In genomic region chr19:4456566-4456842, GRCh38 we compare ENCODE assay signal across 8 cellular contexts. TPM values are rescaled to one million over a fixed set of nuclear protein-coding genes. Genes with fewer than 3 reads are reported as not detected.
DNase-seq lines count a peak whose midpoint lies in the region; ATAC-seq and TF ChIP-seq lines count a peak whose summit lies in the region.

No MANE protein-coding gene starts in this region.

- peak; percentile 54 for DNase-seq in AG20443 (ENCODE audit: low spot score)
- DNase-seq in H7 = no peak
- DNase-seq in SK-N-SH = peak; percentile 55
- DNase-seq in endodermal cell = peak; percentile 70
- no peak for DNase-seq in aorta
- no peak for DNase-seq in activated CD4-positive, alpha-beta T cell treated with anti-CD3 and anti-CD28 coated beads for 48 hours

- H3K9me3 ChIP-seq in SK-N-SH (no peaks in the 10 kb centered on the region), endodermal cell (ENCODE audit: control insufficient read depth, low read length) (no peaks in the 10 kb centered on the region), mononuclear cell (ENCODE audit: low read depth, low read length) (no peaks in the 10 kb centered on the region), aorta (ENCODE audit: control insufficient read depth, low read length) (no peaks in the 10 kb centered on the region)

- H4K20me1 ChIP-seq in SK-N-SH (ENCODE audit: insufficient read depth) = peaks cover 20% of the 10 kb centered on the region; the same call in 1 of the 2 replicates

- H3K4me3 Mint-ChIP-seq in endodermal cell = peak overlapping the region; percentile 79

- CTCF ChIA-PET in SK-N-SH (lab: Yijun Ruan, JAX) = interaction anchor here (0.6 to 1.1 kb wide), 5 partner anchors 24 to 56 kb away, joined by 3 to 4 read pairs (median 3); partner anchors contain the start of gene CHAF1A

- peak overlapping the region; percentile 51 to 73; a peak in 3 of 4 replicates for H3K27ac ChIP-seq in SK-N-SH (ENCODE audit: low read depth in 2 of 2, low read length in 1 of 2)
- peak overlapping the region; percentile 38 for H3K27ac ChIP-seq in endodermal cell (ENCODE audit: low read depth, low read length)
- H3K27ac ChIP-seq in aorta (ENCODE audit: low read depth in 1 of 2, low read length in 2 of 2) = no peak overlapping the region

- peaks cover 3% of the 10 kb centered on the region for H3F3A ChIP-seq in SK-N-SH (replicated peaks; ENCODE audit: insufficient read depth)

- 7% methylated on average over 8 of the region's 8 CpGs for WGBS in SK-N-SH (ENCODE audit: low lambda C conversion rate)
- WGBS in endodermal cell (ENCODE audit: insufficient coverage in 1 of 2, insufficient read length in 1 of 2), 2 experiments = 31 to 38% methylated on average over 5 to 8 of the region's 8 CpGs
- 0 to 2% methylated on average over 8 of the region's 8 CpGs for WGBS in aorta, 2 donors

- intact Hi-C loops in aorta (cut with DNase I) = loop anchor here (2.0 to 5.0 kb wide), 2 partner anchors 54 kb away; partner anchors contain the start of genes CHAF1A (in 2 of the 2) and SH3GL1 (in 1 of the 2)

- no peaks in the 10 kb centered on the region for H3K9me2 ChIP-seq in SK-N-SH

- peaks cover 5% of the 10 kb centered on the region for H3K36me3 Mint-ChIP-seq in endodermal cell (ENCODE audit: low read depth)

- no peaks in the 10 kb centered on the region for H3K27me3 Mint-ChIP-seq in endodermal cell (ENCODE audit: insufficient read depth)

- H3K9ac ChIP-seq in SK-N-SH = peak overlapping the region; percentile 88
- H3K9ac ChIP-seq in endodermal cell (ENCODE audit: extremely low read depth, low read length, poor library complexity, severe bottlenecking) = peak overlapping the region; percentile 89

- peak overlapping the region; percentile 100 for H3K4me2 ChIP-seq in SK-N-SH

- H3K4me1 Mint-ChIP-seq in endodermal cell = peaks cover 7% of the 10 kb centered on the region

- H3K27ac Mint-ChIP-seq in endodermal cell = peak overlapping the region; percentile 96

- H3K4me3 ChIP-seq in H7 (ENCODE audit: insufficient read depth, low read depth, low read length) (peak overlapping the region; percentile 44), SK-N-SH (ENCODE audit: low read depth in 2 of 2, low read length in 1 of 2) (peak overlapping the region; percentile 58 to 87), endodermal cell (ENCODE audit: low read length) (peak overlapping the region; percentile 97), mononuclear cell (ENCODE audit: low read length) (peak overlapping the region; percentile 42), aorta (ENCODE audit: low read length in 2 of 2) (peak overlapping the region in 1 of 2 donors; percentile 63)

- POLR2A ChIA-PET in SK-N-SH (lab: Yijun Ruan, JAX) = interaction anchor here (0.6 to 1.5 kb wide), 5 partner anchors 13 to 486 kb away, joined by 3 to 11 read pairs (median 6); partner anchors contain the start of genes DAPK3, EEF2 and HDGFL2

- H2AFZ ChIP-seq in SK-N-SH (ENCODE audit: low read depth) = peak overlapping the region; percentile 37; the same call in 1 of the 2 replicates

- H3K36me3 ChIP-seq in H7 (replicated peaks; ENCODE audit: control insufficient read depth, insufficient read depth, low read length) = no peaks in the 10 kb centered on the region
- H3K36me3 ChIP-seq in SK-N-SH (replicated peaks in 1 of 2; ENCODE audit: control insufficient read depth in 1 of 2, insufficient read depth in 2 of 2, low read length in 1 of 2) = peaks cover 13 to 22% of the 10 kb centered on the region in 2 experiments
- peaks cover 14% of the 10 kb centered on the region for H3K36me3 ChIP-seq in endodermal cell (ENCODE audit: control insufficient read depth, insufficient read depth, low read length)
- peaks cover 0 to 3% of the 10 kb centered on the region in 2 donors for H3K36me3 ChIP-seq in aorta (ENCODE audit: control insufficient read depth in 1 of 2, insufficient read depth in 2 of 2, low read length in 1 of 2)

- TF ChIP-seq RAD21 in SK-N-SH (IDR thresholded peaks at IDR 0.05; ENCODE audit: low read length) = no peak

- TF ChIP-seq CTCF in SK-N-SH (IDR thresholded peaks at IDR 0.05) (no peak), endodermal cell (conservative IDR thresholded peaks at IDR 0.05) (no peak)

- H3K4me1 ChIP-seq in SK-N-SH (ENCODE audit: control insufficient read depth in 1 of 2, insufficient read depth in 2 of 2, low read depth in 1 of 2, low read length in 1 of 2) (peaks cover 6 to 13% of the 10 kb centered on the region in 2 experiments; a peak in 2 of 4 replicates), endodermal cell (ENCODE audit: control insufficient read depth, insufficient read depth, low read length) (no peaks in the 10 kb centered on the region), mononuclear cell (ENCODE audit: insufficient read depth, low read length) (peaks cover 19% of the 10 kb centered on the region), aorta (ENCODE audit: control insufficient read depth in 1 of 2, insufficient read depth in 2 of 2, low read length in 2 of 2) (no peaks in the 10 kb centered on the region)

- H3K79me2 ChIP-seq in SK-N-SH (ENCODE audit: insufficient read depth) = peaks cover 32% of the 10 kb centered on the region

- H3K9me3 Mint-ChIP-seq in endodermal cell = no peaks in the 10 kb centered on the region

- peak; percentile 28 for ATAC-seq in aorta (ENCODE audit: low FRiP score)
- ATAC-seq in HG02763 (IDR thresholded peaks at IDR 0.05; ENCODE audit: unreplicated experiment) = no peak

- H3K27me3 ChIP-seq in H7 (ENCODE audit: control insufficient read depth, insufficient read depth, low read length) (no peaks in the 10 kb centered on the region), SK-N-SH (ENCODE audit: insufficient read depth) (no peaks in the 10 kb centered on the region), endodermal cell (ENCODE audit: control insufficient read depth, insufficient read depth, low read length, poor library complexity, severe bottlenecking) (no peaks in the 10 kb centered on the region), mononuclear cell (ENCODE audit: insufficient read depth, low read length) (no peaks in the 10 kb centered on the region), aorta (ENCODE audit: control insufficient read depth in 1 of 2, insufficient read depth in 2 of 2, low read length in 1 of 2) (no peaks in the 10 kb centered on the region)

- TF ChIP-seq EP300 in SK-N-SH (IDR thresholded peaks at IDR 0.05; ENCODE audit: borderline replicate concordance in 1 of 2, low read depth in 1 of 2, low read length in 1 of 2) = no peak

RNA-seq across cellular contexts. Expression of gene UBXN6, which starts 1.1 kb away (rescaled TPM):
- total RNA-seq in H7 (2014; rRNA removed; shearing (Covaris generic)) = 36.0 and 41.8 TPM in 2 replicates
- polyA plus RNA-seq in SK-N-SH (2012; rRNA removed) (100 and 110 TPM in 2 replicates), aorta (100 to 1,000 TPM in 1 of 2 donors, 10 to 100 TPM in 1; 78.5 to 181 TPM)
- polyA plus RNA-seq in SK-N-SH (2012; cell fraction: cytosol; rRNA removed) = 47.9 and 78.2 TPM in 2 replicates
- 138 and 186 TPM in 2 replicates for polyA plus RNA-seq in SK-N-SH (2012; cell fraction: nucleus; rRNA removed)
- total RNA-seq in endodermal cell (10 to 100 TPM; 31.2 to 36.9 TPM), mononuclear cell (53.4 TPM), aorta (10 to 100 TPM; 84.9 to 86.7 TPM)
- polyA plus RNA-seq in endodermal cell (2013, experiment 1 of 2) = 37.4 TPM
- 37.1 TPM for polyA plus RNA-seq in endodermal cell (2013, experiment 2 of 2)

RNA-seq across cellular contexts. Expression of gene HDGFL2, which starts 15.6 kb away (rescaled TPM):
- total RNA-seq in H7 (2014; rRNA removed; shearing (Covaris generic)) = 111 and 116 TPM in 2 replicates
- polyA plus RNA-seq in SK-N-SH (2012; rRNA removed) (63.0 and 77.8 TPM in 2 replicates), aorta (10 to 100 TPM; 15.4 to 47.9 TPM)
- polyA plus RNA-seq in SK-N-SH (2012; cell fraction: cytosol; rRNA removed) = 47.5 and 57.8 TPM in 2 replicates
- 103 and 119 TPM in 2 replicates for polyA plus RNA-seq in SK-N-SH (2012; cell fraction: nucleus; rRNA removed)
- total RNA-seq in endodermal cell (100 to 1,000 TPM; 117 TPM), mononuclear cell (13.2 TPM), aorta (10 to 100 TPM; 23.6 to 36.1 TPM)
- 91.6 TPM for polyA plus RNA-seq in endodermal cell (2013, experiment 1 of 2)
- polyA plus RNA-seq in endodermal cell (2013, experiment 2 of 2) = 89.8 TPM

RNA-seq across cellular contexts. Expression of gene CHAF1A, which starts 54.1 kb away (rescaled TPM):
- total RNA-seq in H7 (2014; rRNA removed; shearing (Covaris generic)) = 121 and 122 TPM in 2 replicates
- polyA plus RNA-seq in SK-N-SH (2012; rRNA removed) (13.2 and 18.0 TPM in 2 replicates), aorta (1 to 10 TPM; 5.2 to 9.3 TPM)
- polyA plus RNA-seq in SK-N-SH (2012; cell fraction: cytosol; rRNA removed) = 12.9 and 15.0 TPM in 2 replicates
- polyA plus RNA-seq in SK-N-SH (2012; cell fraction: nucleus; rRNA removed) = 23.9 and 29.4 TPM in 2 replicates
- total RNA-seq in endodermal cell (10 to 100 TPM; 70.7 to 76.9 TPM), mononuclear cell (12.2 TPM), aorta (1 to 10 TPM; 6.5 to 7.0 TPM)
- 48.1 TPM for polyA plus RNA-seq in endodermal cell (2013, experiment 1 of 2)
- 46.4 TPM for polyA plus RNA-seq in endodermal cell (2013, experiment 2 of 2)

RNA-seq across cellular contexts. Expression of gene SH3GL1, which starts 56.2 kb away (rescaled TPM):
- 73.1 and 97.7 TPM in 2 replicates for total RNA-seq in H7 (2014; rRNA removed; shearing (Covaris generic))
- polyA plus RNA-seq in SK-N-SH (2012; rRNA removed) (62.5 and 82.8 TPM in 2 replicates), aorta (10 to 100 TPM; 37.7 to 48.6 TPM)
- polyA plus RNA-seq in SK-N-SH (2012; cell fraction: cytosol; rRNA removed) = 34.7 and 53.5 TPM in 2 replicates
- 48.5 and 52.9 TPM in 2 replicates for polyA plus RNA-seq in SK-N-SH (2012; cell fraction: nucleus; rRNA removed)
- total RNA-seq in endodermal cell (10 to 100 TPM; 76.8 to 77.0 TPM), mononuclear cell (26.6 TPM), aorta (10 to 100 TPM; 66.5 to 69.7 TPM)
- polyA plus RNA-seq in endodermal cell (2013, experiment 1 of 2) = 76.9 TPM
- polyA plus RNA-seq in endodermal cell (2013, experiment 2 of 2) = 77.1 TPM

Comparison
In these comparisons a context has a peak if more than half of its experiments do, and no peak if none do; other contexts are left out.
1. DNase-seq: peak in AG20443 (single experiment), SK-N-SH (single experiment) and endodermal cell (single experiment); none in H7 (single experiment), aorta (0 of 2) and activated CD4-positive, alpha-beta T cell treated with anti-CD3 and anti-CD28 coated beads for 48 hours (single experiment).
2. H3K27ac ChIP-seq: peak in SK-N-SH (2 of 2) and endodermal cell (single experiment); none in aorta (0 of 2).